ENCODE assay signal across 16 cellular contexts in the genomic region with DNA sequence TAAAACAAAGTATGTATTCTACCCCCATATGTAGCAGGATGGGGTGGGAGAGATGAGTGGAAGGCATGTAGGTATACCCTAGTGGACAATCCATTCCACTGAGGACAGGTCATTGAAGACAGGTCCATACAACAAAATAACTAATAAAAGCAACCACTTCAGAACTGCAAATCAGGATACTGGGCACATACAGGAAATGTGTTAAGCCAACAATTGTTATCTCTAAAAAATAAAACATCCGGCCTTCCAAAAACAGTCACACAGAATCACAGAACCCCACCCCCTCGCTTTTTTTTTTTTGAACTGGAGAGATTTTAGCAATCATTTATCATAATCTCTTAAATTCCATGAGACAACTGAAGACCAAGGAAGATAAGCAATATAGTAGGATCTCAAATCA.
"Had no signal": no experiment of that assay in that cellular context is flagged by ENCODE, and none has a peak within 500 bp of the region (broad histone marks: within the 10 kb centered on the region; RNA-seq: fewer than 3 reads in every experiment).

No MANE protein-coding gene starts in this region.

- DNase-seq: activated CD4-positive, alpha-beta memory T cell treated with anti-CD3 and anti-CD28 coated beads, Interleukin-2, amount 10 ng/mL, durations not matched to agents 7 days and 5 days; activated CD8-positive, alpha-beta memory T cell treated with anti-CD3 and anti-CD28 coated beads, Interleukin-2, amount 50 U/mL, for 4 hours; activated naive CD8-positive, alpha-beta T cell treated with anti-CD3 and anti-CD28 coated beads for 36 hours; cortex of kidney; effector memory CD4-positive, alpha-beta T cell; left cardiac atrium; midbrain; stimulated activated CD4-positive, alpha-beta T cell treated with anti-CD3 and anti-CD28 coated beads, Interleukin-2, amount 100 ng/mL, for 48 hours; T1000; WERI-Rb-1 had no signal

- H3K27ac Mint-ChIP-seq: activated CD4-positive, alpha-beta memory T cell treated with anti-CD3 and anti-CD28 coated beads, Interleukin-2, amount 10 ng/mL, durations not matched to agents 7 days and 5 days; activated naive CD8-positive, alpha-beta T cell treated with anti-CD3 and anti-CD28 coated beads for 36 hours; brain; stimulated activated memory B cell treated with anti-CD40 and anti-IgM and Interleukin-4, amounts not matched to agents 10 μg/mL and 1 μg/mL and 100 μg/mL, for 72 hours had no signal

- H2AFZ ChIP-seq: parathyroid adenoma had no signal

- H3K9ac ChIP-seq: parathyroid adenoma had no signal

- H3K36me3 ChIP-seq: WERI-Rb-1 had no signal

- FAIRE-seq: urothelium cell line had no signal

- H3K4me3 ChIP-seq: lung had no signal

- H3K4me1 ChIP-seq: parathyroid adenoma had no signal

- H3K27ac ChIP-seq: parathyroid adenoma, WERI-Rb-1 had no signal

- H3K27me3 Mint-ChIP-seq: activated CD4-positive, alpha-beta memory T cell treated with anti-CD3 and anti-CD28 coated beads, Interleukin-2, amount 10 ng/mL, durations not matched to agents 7 days and 5 days; activated naive CD8-positive, alpha-beta T cell treated with anti-CD3 and anti-CD28 coated beads for 36 hours; brain; central memory CD8-positive, alpha-beta T cell; stimulated activated memory B cell treated with anti-CD40 and anti-IgM and Interleukin-4, amounts not matched to agents 10 μg/mL and 1 μg/mL and 100 μg/mL, for 72 hours had no signal

- H3K4me3 Mint-ChIP-seq: activated CD4-positive, alpha-beta memory T cell treated with anti-CD3 and anti-CD28 coated beads, Interleukin-2, amount 10 ng/mL, durations not matched to agents 7 days and 5 days; activated naive CD8-positive, alpha-beta T cell treated with anti-CD3 and anti-CD28 coated beads for 36 hours; brain; central memory CD8-positive, alpha-beta T cell; stimulated activated memory B cell treated with anti-CD40 and anti-IgM and Interleukin-4, amounts not matched to agents 10 μg/mL and 1 μg/mL and 100 μg/mL, for 72 hours had no signal

- ATAC-seq: left cardiac atrium; stimulated activated memory B cell treated with anti-CD40 and anti-IgM and Interleukin-4, amounts not matched to agents 10 μg/mL and 1 μg/mL and 100 μg/mL, for 72 hours had no signal
